Comparison of ENCODE assay signal across 8 cellular contexts in genomic region chr4:148445903-148446261, GRCh38. TPM values are rescaled to one million over a fixed set of nuclear protein-coding genes. Genes with fewer than 3 reads are reported as not detected.
DNase-seq lines count a peak whose midpoint lies in the region; ATAC-seq and TF ChIP-seq lines count a peak whose summit lies in the region.

No MANE protein-coding gene starts in this region.

- no peaks in the 10 kb centered on the region for H3K36me3 ChIP-seq in iPS-20b (ENCODE audit: insufficient read depth, low read depth, low read length)

- ATAC-seq in activated naive CD4-positive, alpha-beta T cell treated with anti-CD3 and anti-CD28 coated beads, Interleukin-2, amount 50 U/mL, for 72 hours: peak in 1 of 2 donors; percentile 15

- peak overlapping the region; percentile 42; the same call in 1 of the 2 replicates for H3K9ac ChIP-seq in iPS-20b (ENCODE audit: low read depth, low read length)

- H3K4me3 ChIP-seq in HFF-Myc (replicated peaks; ENCODE audit: low read depth, low read length) (peak overlapping the region; percentile 31), iPS-20b (ENCODE audit: low read length) (peak overlapping the region; percentile 91)

- H3K9me3 Mint-ChIP-seq in activated naive CD4-positive, alpha-beta T cell treated with anti-CD3 and anti-CD28 coated beads, Interleukin-2, amount 50 U/mL, for 72 hours: no peaks in the 10 kb centered on the region

- peak overlapping the region; percentile 39 to 65 for H3K27ac Mint-ChIP-seq in activated naive CD4-positive, alpha-beta T cell treated with anti-CD3 and anti-CD28 coated beads, Interleukin-2, amount 50 U/mL, for 72 hours

- H3K27me3 ChIP-seq in iPS-20b (ENCODE audit: insufficient read depth, low read length): peaks cover 63% of the 10 kb centered on the region

- peaks cover 14% of the 10 kb centered on the region; the same call in 1 of the 2 replicates for H3K4me1 ChIP-seq in iPS-20b (ENCODE audit: insufficient read depth, low read length)

- no peaks in the 10 kb centered on the region for H3K9me3 ChIP-seq in iPS-20b (ENCODE audit: insufficient read depth, low read depth, low read length)

- H3K36me3 Mint-ChIP-seq in activated naive CD4-positive, alpha-beta T cell treated with anti-CD3 and anti-CD28 coated beads, Interleukin-2, amount 50 U/mL, for 72 hours: peaks cover 0 to 6% of the 10 kb centered on the region in 2 donors

- DNase-seq in HFF-Myc (ENCODE audit: extremely low read depth, low read depth) (no peak), cortex of kidney (lab: John Stamatoyannopoulos, UW) (no peak), COR-L47 (lab: John Stamatoyannopoulos, UW) (no peak), NCI-H1694 treated with DMSO at 0.1 percent for 48 hours (lab: John Stamatoyannopoulos, UW) (no peak)
- DNase-seq in activated naive CD4-positive, alpha-beta T cell treated with anti-CD3 and anti-CD28 coated beads, Interleukin-2, amount 50 U/mL, for 72 hours (ENCODE audit: low spot score in 2 of 2): no peak
- DNase-seq in stimulated activated CD8-positive, alpha-beta memory T cell treated with anti-CD3 and anti-CD28 coated beads, Interleukin-4, amount 100 ng/mL, for 48 hours: peak; percentile 54
- no peak for DNase-seq in stimulated activated CD4-positive, alpha-beta T cell treated with anti-CD3 and anti-CD28 coated beads, Interleukin-2, amount 100 ng/mL, for 48 hours

- TF ChIP-seq CTCF in HFF-Myc (IDR thresholded peaks at IDR 0.05; ENCODE audit: low read depth, low read length, missing control alignments): no peak

- no peak overlapping the region for H3K27ac ChIP-seq in iPS-20b (ENCODE audit: low read length)

RNA-seq across cellular contexts. Expression of gene NR3C2, which starts 3.7 kb away (rescaled TPM):
- total RNA-seq in activated naive CD4-positive, alpha-beta T cell treated with anti-CD3 and anti-CD28 coated beads, Interleukin-2, amount 50 U/mL, for 72 hours: 1 to 10 TPM; 6.0 to 7.1 TPM
